2 cellular contexts compared by ENCODE assay signal in genomic region chr2:237453671-237454070, GRCh38.
A peak's percentile ranks its signal among the peaks of the same experiment; 100 is the strongest.
TF ChIP-seq lines count a peak whose summit lies in the region.

No MANE protein-coding gene starts in this region.

TF ChIP-seq in IMR-90, 13 proteins besides CTCF, POLR2A, EP300 and RAD21:
- no peak for TF ChIP-seq ELK1 (IDR thresholded peaks at IDR 0.05; ENCODE audit: borderline replicate concordance, low read depth, low read length)
- TF ChIP-seq FOS (IDR thresholded peaks at IDR 0.05; ENCODE audit: low read depth, low read length) = no peak
- TF ChIP-seq USF2 (IDR thresholded peaks at IDR 0.05; ENCODE audit: low read depth, low read length) = no peak
- no peak for TF ChIP-seq MAFK (IDR thresholded peaks at IDR 0.05; ENCODE audit: low read depth, low read length)
- TF ChIP-seq MAZ (IDR thresholded peaks at IDR 0.05; ENCODE audit: borderline replicate concordance, low read depth, low read length) = no peak
- TF ChIP-seq SMC3 (IDR thresholded peaks at IDR 0.05; ENCODE audit: low read depth, low read length) = no peak
- no peak for TF ChIP-seq BHLHE40 (IDR thresholded peaks at IDR 0.05; ENCODE audit: low read depth, low read length)
- TF ChIP-seq CHD1 (IDR thresholded peaks at IDR 0.05; ENCODE audit: low read depth, low read length) = no peak
- TF ChIP-seq RFX5 (IDR thresholded peaks at IDR 0.05; ENCODE audit: low read depth, low read length) = no peak
- no peak for TF ChIP-seq RCOR1 (IDR thresholded peaks at IDR 0.05; ENCODE audit: insufficient replicate concordance, low read length)
- no peak for TF ChIP-seq CEBPB (IDR thresholded peaks at IDR 0.05; ENCODE audit: low read depth, low read length)
- TF ChIP-seq MXI1 (IDR thresholded peaks at IDR 0.05; ENCODE audit: borderline replicate concordance, low read depth, low read length) = no peak
- TF ChIP-seq NFE2L2 (IDR thresholded peaks at IDR 0.05; ENCODE audit: low read depth, low read length) = no peak

TF ChIP-seq in H1, 55 proteins besides CTCF, POLR2A, EP300 and RAD21:
- TF ChIP-seq SAP30 (IDR thresholded peaks at IDR 0.05; ENCODE audit: insufficient read depth, insufficient replicate concordance, low read length) = no peak
- TF ChIP-seq SUZ12 (IDR thresholded peaks at IDR 0.05; ENCODE audit: low read length) = no peak
- no peak for TF ChIP-seq ZNF274 (IDR thresholded peaks at IDR 0.05; ENCODE audit: borderline replicate concordance, extremely low read depth, low read length)
- TF ChIP-seq TAF7 (optimal IDR thresholded peaks at IDR 0.05; ENCODE audit: borderline replicate concordance, low read depth, low read length) = no peak
- peak; percentile 45 for TF ChIP-seq E2F6 (IDR thresholded peaks at IDR 0.05)
- TF ChIP-seq HDAC2 (IDR thresholded peaks at IDR 0.05; ENCODE audit: borderline replicate concordance in 1 of 2, low read depth in 2 of 2, low read length in 2 of 2) = no peak
- TF ChIP-seq MAX (IDR thresholded peaks at IDR 0.05) = 0 out of 2 replicates have a peak, but pooled peaks have one; percentile 35
- no peak for TF ChIP-seq ATF2 (IDR thresholded peaks at IDR 0.05; ENCODE audit: low read length)
- no peak for TF ChIP-seq CHD2 (IDR thresholded peaks at IDR 0.05; ENCODE audit: low read length)
- TF ChIP-seq SP1 (IDR thresholded peaks at IDR 0.05; ENCODE audit: low read depth, low read length) = no peak
- TF ChIP-seq ATF3 (IDR thresholded peaks at IDR 0.05; ENCODE audit: insufficient read depth, low read depth, low read length) = no peak
